In genomic region chr11:67608486-67608885, GRCh38 we compare ENCODE assay signal across 17 cellular contexts. TPM values are rescaled to one million over a fixed set of nuclear protein-coding genes. Genes with fewer than 3 reads are reported as not detected.
A peak's percentile ranks its signal among the peaks of the same experiment; 100 is the strongest.
DNase-seq lines count a peak whose midpoint lies in the region; ATAC-seq and TF ChIP-seq lines count a peak whose summit lies in the region.
"Had no signal": no experiment of that assay in that cellular context is flagged by ENCODE, and none has a peak within 500 bp of the region (broad histone marks: within the 10 kb centered on the region; RNA-seq: fewer than 3 reads in every experiment).

No MANE protein-coding gene starts in this region.

- peak overlapping the region; percentile 46 for H3K27ac Mint-ChIP-seq in activated naive CD8-positive, alpha-beta T cell treated with anti-CD3 and anti-CD28 coated beads, Interleukin-2, amount 50 U/mL, for 24 hours
- H3K27ac Mint-ChIP-seq in neural progenitor cell: no peak overlapping the region

- H3K9me1 ChIP-seq in IMR-90 (ENCODE audit: insufficient read depth, low read length): no peaks in the 10 kb centered on the region

- H3K14ac ChIP-seq in IMR-90 (replicated peaks; ENCODE audit: low read depth, low read length): no peak overlapping the region

- H3K4me3 Mint-ChIP-seq in activated T-cell treated with anti-CD3 and anti-CD28 coated beads, Interleukin-2, amount 50 U/mL, for 4 hours: peak overlapping the region; percentile 93
- peak overlapping the region; percentile 93 for H3K4me3 Mint-ChIP-seq in activated naive CD8-positive, alpha-beta T cell treated with anti-CD3 and anti-CD28 coated beads, Interleukin-2, amount 50 U/mL, for 24 hours
- peak overlapping the region; percentile 97 for H3K4me3 Mint-ChIP-seq in neural progenitor cell

- TF ChIP-seq POLR2A in IMR-90 (IDR thresholded peaks at IDR 0.05; ENCODE audit: low read depth, low read length): no peak

- intact Hi-C loops in IMR-90 (cut with micrococcal nuclease): no loop called here

- POLR2A ChIA-PET in IMR-90 (lab: Charles Lee; ENCODE audit: unreplicated experiment): no interaction called here

- no peaks in the 10 kb centered on the region for H3K27me3 Mint-ChIP-seq in activated T-cell treated with anti-CD3 and anti-CD28 coated beads, Interleukin-2, amount 50 U/mL, for 4 hours (ENCODE audit: low read depth)
- H3K27me3 Mint-ChIP-seq in activated naive CD8-positive, alpha-beta T cell treated with anti-CD3 and anti-CD28 coated beads, Interleukin-2, amount 50 U/mL, for 24 hours: no peaks in the 10 kb centered on the region
- peaks cover 13% of the 10 kb centered on the region for H3K27me3 Mint-ChIP-seq in neural progenitor cell (ENCODE audit: insufficient read depth, low read depth)

- WGBS in IMR-90 (ENCODE audit: extremely low coverage in 2 of 2, insufficient read length in 1 of 2), 2 experiments: 95% methylated on average over 5 of the region's 8 CpGs; no CpG with 5 or more reads in 1 of the 2 experiments

- no peaks in the 10 kb centered on the region for H3K9me3 ChIP-seq in IMR-90 (ENCODE audit: control insufficient read depth, insufficient read depth, low read length)
- H3K9me3 ChIP-seq in neural progenitor cell (ENCODE audit: low read depth): no peaks in the 10 kb centered on the region
- H3K9me3 ChIP-seq: Peyer's patch, upper lobe of left lung had no signal

- no peak overlapping the region for H3K56ac ChIP-seq in IMR-90 (ENCODE audit: extremely low read depth, insufficient read depth, low read length)

- in situ Hi-C loops in IMR-90 (cut with MboI; ENCODE audit: low sequenced_read_pairs): no loop called here

- H3K4me1 Mint-ChIP-seq in activated T-cell treated with anti-CD3 and anti-CD28 coated beads, Interleukin-2, amount 50 U/mL, for 4 hours (ENCODE audit: low read depth): peaks cover 26% of the 10 kb centered on the region
- H3K4me1 Mint-ChIP-seq in activated naive CD8-positive, alpha-beta T cell treated with anti-CD3 and anti-CD28 coated beads, Interleukin-2, amount 50 U/mL, for 24 hours: peaks cover 31% of the 10 kb centered on the region
- peaks cover 32% of the 10 kb centered on the region for H3K4me1 Mint-ChIP-seq in neural progenitor cell

- H3K18ac ChIP-seq in IMR-90 (ENCODE audit: low read depth, low read length): no peak overlapping the region

- peaks cover 36% of the 10 kb centered on the region for H3K36me3 ChIP-seq in IMR-90 (ENCODE audit: control insufficient read depth, insufficient read depth, low read length)
- H3K36me3 ChIP-seq in neural progenitor cell: no peaks in the 10 kb centered on the region

- ATAC-seq in activated T-cell treated with anti-CD3 and anti-CD28 coated beads, Interleukin-2, amount 50 U/mL, for 4 hours: no peak
- ATAC-seq in IMR-90 (ENCODE audit: low read depth) (no peak), GM18907 (IDR thresholded peaks at IDR 0.05; ENCODE audit: unreplicated experiment) (no peak)
- ATAC-seq in activated naive CD8-positive, alpha-beta T cell treated with anti-CD3 and anti-CD28 coated beads, Interleukin-2, amount 50 U/mL, for 24 hours: no peak
- ATAC-seq: left ventricle myocardium superior had no signal

- TF ChIP-seq CTCF in IMR-90 (conservative IDR thresholded peaks at IDR 0.05; ENCODE audit: low read depth, low read length): no peak
- TF ChIP-seq CTCF in neural progenitor cell (IDR thresholded peaks at IDR 0.05): no peak

- DNase-seq in activated T-cell treated with anti-CD3 and anti-CD28 coated beads, Interleukin-2, amount 50 U/mL, for 4 hours: no peak
- no peak for DNase-seq in activated T-cell treated with anti-CD3 and anti-CD28 coated beads for 4 hours
- DNase-seq in IMR-90: no peak
- no peak for DNase-seq in activated naive CD8-positive, alpha-beta T cell treated with anti-CD3 and anti-CD28 coated beads, Interleukin-2, amount 50 U/mL, for 24 hours
- no peak for DNase-seq in neural progenitor cell (ENCODE audit: low spot score)
- no peak for DNase-seq in NCI-H2107 (lab: John Stamatoyannopoulos, UW)
- DNase-seq in hippocampal formation (lab: John Stamatoyannopoulos, UW): no peak
- DNase-seq: activated CD4-positive, CD25-positive, alpha-beta regulatory T cell; effector CD8-positive, alpha-beta T cell; left ventricle myocardium superior; NCI-H2029 treated with DMSO at 0.1 percent for 48 hours; Peyer's patch; stimulated activated CD4-positive, alpha-beta T cell treated with anti-CD3 and anti-CD28 coated beads, Interleukin-2, amount 100 ng/mL, for 48 hours; SW 1271; upper lobe of left lung had no signal

- no peak overlapping the region for H3K9ac ChIP-seq in IMR-90 (ENCODE audit: low read depth, low read length)
- H3K9ac ChIP-seq in neural progenitor cell: no peak overlapping the region

- H2AFZ ChIP-seq in IMR-90 (replicated peaks; ENCODE audit: low read length, poor library complexity): no peak overlapping the region
- H2AFZ ChIP-seq in neural progenitor cell (replicated peaks): no peak overlapping the region

- H3K36me3 Mint-ChIP-seq in activated T-cell treated with anti-CD3 and anti-CD28 coated beads, Interleukin-2, amount 50 U/mL, for 4 hours (ENCODE audit: insufficient read depth): peaks cover 23% of the 10 kb centered on the region
- H3K36me3 Mint-ChIP-seq in activated naive CD8-positive, alpha-beta T cell treated with anti-CD3 and anti-CD28 coated beads, Interleukin-2, amount 50 U/mL, for 24 hours (ENCODE audit: low read depth): peaks cover 27% of the 10 kb centered on the region
- peaks cover 5% of the 10 kb centered on the region for H3K36me3 Mint-ChIP-seq in neural progenitor cell

- no peak overlapping the region for H2BK120ac ChIP-seq in IMR-90 (ENCODE audit: low read depth, low read length)

- peaks cover 6% of the 10 kb centered on the region; the same call in 1 of the 2 replicates for H3K4me1 ChIP-seq in IMR-90 (ENCODE audit: control insufficient read depth, insufficient read depth, low read length)
- H3K4me1 ChIP-seq in neural progenitor cell: peaks cover 22% of the 10 kb centered on the region

- H3K27me3 ChIP-seq in IMR-90 (ENCODE audit: control insufficient read depth, insufficient read depth, low read length) (peaks cover 2% of the 10 kb centered on the region; the same call in 1 of the 2 replicates), neural progenitor cell (peaks cover 16% of the 10 kb centered on the region)
- H3K27me3 ChIP-seq: Peyer's patch, upper lobe of left lung had no signal

- peaks cover 22% of the 10 kb centered on the region for H3F3A ChIP-seq in neural progenitor cell (ENCODE audit: low read depth)

- H4K20me1 ChIP-seq in IMR-90 (ENCODE audit: insufficient read depth, low read length) (no peaks in the 10 kb centered on the region; the same call in 1 of the 2 replicates), neural progenitor cell (ENCODE audit: low read depth) (no peaks in the 10 kb centered on the region)

- no peak for TF ChIP-seq RAD21 in IMR-90 (IDR thresholded peaks at IDR 0.05; ENCODE audit: low read length)

- peak overlapping the region; percentile 3 for H2AK9ac ChIP-seq in IMR-90 (replicated peaks; ENCODE audit: low read depth, low read length, poor library complexity)

- H2BK15ac ChIP-seq in IMR-90 (ENCODE audit: low read depth, low read length): no peak overlapping the region

- H3K4me2 ChIP-seq in IMR-90 (ENCODE audit: low read depth, low read length) (no peak overlapping the region), neural progenitor cell (no peak overlapping the region)

- no peak overlapping the region for H3K4ac ChIP-seq in IMR-90 (ENCODE audit: low read depth, low read length)

- H2BK5ac ChIP-seq in IMR-90 (ENCODE audit: low read depth, low read length, poor library complexity, severe bottlenecking): no peak overlapping the region

- no peak overlapping the region for H2BK20ac ChIP-seq in IMR-90 (ENCODE audit: low read depth, low read length)

- H4K8ac ChIP-seq in IMR-90 (ENCODE audit: low read depth in 2 of 2, low read length in 2 of 2): no peak overlapping the region

- no peak overlapping the region for H3K27ac ChIP-seq in IMR-90 (ENCODE audit: insufficient read depth, low read length)
- H3K27ac ChIP-seq in neural progenitor cell: no peak overlapping the region
- H3K27ac ChIP-seq: Peyer's patch, upper lobe of left lung had no signal

- H3K23ac ChIP-seq in IMR-90 (ENCODE audit: low read depth, low read length): no peak overlapping the region

- H3K9me3 Mint-ChIP-seq in activated T-cell treated with anti-CD3 and anti-CD28 coated beads, Interleukin-2, amount 50 U/mL, for 4 hours: no peaks in the 10 kb centered on the region
- H3K9me3 Mint-ChIP-seq in activated naive CD8-positive, alpha-beta T cell treated with anti-CD3 and anti-CD28 coated beads, Interleukin-2, amount 50 U/mL, for 24 hours: no peaks in the 10 kb centered on the region
- H3K9me3 Mint-ChIP-seq in neural progenitor cell: no peaks in the 10 kb centered on the region

- H3K4me3 ChIP-seq in IMR-90 (ENCODE audit: insufficient read depth, low read depth, low read length) (no peak overlapping the region), neural progenitor cell (no peak overlapping the region)

- H2AK5ac ChIP-seq in IMR-90 (ENCODE audit: low read depth, low read length): no peak overlapping the region

- no TSS peak for BruUV-seq in IMR-90 (replicated peaks; lab: Mats Ljungman, UMichigan)

- H3K79me1 ChIP-seq in IMR-90 (ENCODE audit: low read depth in 1 of 2, low read length in 2 of 2): peaks cover 18 to 22% of the 10 kb centered on the region in 2 experiments

- no peak overlapping the region for H4K91ac ChIP-seq in IMR-90 (ENCODE audit: insufficient read depth, low read depth, low read length)

- H4K5ac ChIP-seq in IMR-90 (ENCODE audit: low read depth, low read length): no peak overlapping the region

- dilution Hi-C loops in IMR-90 (cut with HindIII; ENCODE audit: low sequenced_read_pairs, unreplicated experiment): no loop called here

- H3K79me2 ChIP-seq in neural progenitor cell (ENCODE audit: low read depth): peaks cover 10% of the 10 kb centered on the region

- CTCF ChIA-PET in IMR-90 (lab: Yijun Ruan, JAX): no interaction called here

RNA-seq across cellular contexts. Expression of gene NDUFV1, which starts 1.8 kb away (rescaled TPM):
- 100 to 1,000 TPM; 338 to 353 (median 350) TPM for total RNA-seq in activated T-cell treated with anti-CD3 and anti-CD28 coated beads, Interleukin-2, amount 50 U/mL, for 4 hours
- total RNA-seq in IMR-90 (2012; rRNA removed) (119 and 120 TPM in 2 replicates), neural progenitor cell (ENCODE audit: low replicate concordance) (71.0 and 137 TPM in 2 replicates)
- polyA plus RNA-seq in IMR-90 (2012; rRNA removed): 133 and 148 TPM in 2 replicates
- polyA plus RNA-seq in IMR-90 (2012; cell fraction: cytosol; rRNA removed): 171 and 178 TPM in 2 replicates
- 491 and 899 TPM in 2 replicates for polyA plus RNA-seq in IMR-90 (2012; cell fraction: nucleus; rRNA removed; ENCODE audit: low replicate concordance)

RNA-seq across cellular contexts. Expression of gene NUDT8, which starts 21.3 kb away (rescaled TPM):
- 10 to 100 TPM; 10.2 to 14.4 (median 12.6) TPM for total RNA-seq in activated T-cell treated with anti-CD3 and anti-CD28 coated beads, Interleukin-2, amount 50 U/mL, for 4 hours
- total RNA-seq in IMR-90 (2012; rRNA removed) (0.83 and 1.4 TPM in 2 replicates), neural progenitor cell (ENCODE audit: low replicate concordance) (1.6 and 4.1 TPM in 2 replicates)
- polyA plus RNA-seq in IMR-90 (2012; rRNA removed): 2.5 and 3.2 TPM in 2 replicates
- polyA plus RNA-seq in IMR-90 (2012; cell fraction: cytosol; rRNA removed): 4.3 and 4.7 TPM in 2 replicates
- polyA plus RNA-seq in IMR-90 (2012; cell fraction: nucleus; rRNA removed; ENCODE audit: low replicate concordance): 4.2 and 7.7 TPM in 2 replicates

RNA-seq across cellular contexts. Expression of gene GSTP1, which starts 24.9 kb away (rescaled TPM):
- total RNA-seq in activated T-cell treated with anti-CD3 and anti-CD28 coated beads, Interleukin-2, amount 50 U/mL, for 4 hours: 100 to 1,000 TPM; 363 to 446 (median 421) TPM
- 947 and 1,000 TPM in 2 replicates for total RNA-seq in IMR-90 (2012; rRNA removed)
- 1,539 and 1,653 TPM in 2 replicates for polyA plus RNA-seq in IMR-90 (2012; rRNA removed)
- polyA plus RNA-seq in IMR-90 (2012; cell fraction: cytosol; rRNA removed): 997 and 1,624 TPM in 2 replicates
- polyA plus RNA-seq in IMR-90 (2012; cell fraction: nucleus; rRNA removed; ENCODE audit: low replicate concordance): 354 and 763 TPM in 2 replicates
- total RNA-seq in neural progenitor cell (ENCODE audit: low replicate concordance): 436 and 1,035 TPM in 2 replicates

RNA-seq across cellular contexts. Expression of gene TBX10, which starts 31.1 kb away (rescaled TPM):
- not detected for total RNA-seq in activated T-cell treated with anti-CD3 and anti-CD28 coated beads, Interleukin-2, amount 50 U/mL, for 4 hours
- total RNA-seq in IMR-90 (2012; rRNA removed) (not detected in 2 replicates), neural progenitor cell (ENCODE audit: low replicate concordance) (not detected in 2 replicates)
- not detected in 2 replicates for polyA plus RNA-seq in IMR-90 (2012; rRNA removed)
- not detected in 2 replicates for polyA plus RNA-seq in IMR-90 (2012; cell fraction: cytosol; rRNA removed)
- polyA plus RNA-seq in IMR-90 (2012; cell fraction: nucleus; rRNA removed; ENCODE audit: low replicate concordance): not detected in 2 replicates
- total RNA-seq: bronchial epithelial cell, upper lobe of left lung had no signal

RNA-seq across cellular contexts. Expression of gene ACY3, which starts 42.0 kb away (rescaled TPM):
- under 1 TPM in 1 of 3 donors, not detected in 2; 0.37 TPM for total RNA-seq in activated T-cell treated with anti-CD3 and anti-CD28 coated beads, Interleukin-2, amount 50 U/mL, for 4 hours
- total RNA-seq in IMR-90 (2012; rRNA removed): not detected in 2 replicates
- polyA plus RNA-seq in IMR-90 (2012; rRNA removed): not detected in 2 replicates
- not detected in 2 replicates for polyA plus RNA-seq in IMR-90 (2012; cell fraction: cytosol; rRNA removed)
- polyA plus RNA-seq in IMR-90 (2012; cell fraction: nucleus; rRNA removed; ENCODE audit: low replicate concordance): not detected in 2 replicates
- total RNA-seq in neural progenitor cell (ENCODE audit: low replicate concordance): not detected in 2 replicates
- total RNA-seq: bronchial epithelial cell, left ventricle myocardium superior had no signal
